ENCODE assay signal across 22 cellular contexts in the genomic region with DNA sequence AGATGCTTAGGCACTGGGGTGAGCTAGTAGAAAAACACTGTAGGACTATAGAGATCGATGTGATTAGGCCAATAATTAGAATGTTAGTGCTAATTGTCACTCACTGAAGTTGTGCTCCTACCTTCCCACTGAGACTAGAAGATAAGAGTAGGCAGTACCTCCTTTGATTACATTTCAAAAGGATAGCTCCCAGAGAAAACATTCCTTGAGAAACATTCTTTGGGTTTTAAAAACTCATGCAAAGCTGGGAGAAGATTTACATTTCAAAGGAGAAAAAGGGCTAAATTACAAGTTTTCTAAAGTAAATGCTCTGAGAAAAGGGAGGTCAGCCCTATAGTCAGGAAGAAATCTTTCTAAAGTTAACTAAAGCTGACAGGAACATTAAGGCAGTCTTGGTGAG.
"Had no signal": no experiment of that assay in that cellular context is flagged by ENCODE, and none has a peak within 500 bp of the region (broad histone marks: within the 10 kb centered on the region; RNA-seq: fewer than 3 reads in every experiment).

No MANE protein-coding gene starts in this region.

- H3K27me3 Mint-ChIP-seq: activated CD4-positive, alpha-beta T cell treated with anti-CD3 and anti-CD28 coated beads for 36 hours; activated naive CD8-positive, alpha-beta T cell treated with anti-CD3 and anti-CD28 coated beads for 36 hours; naive thymus-derived CD4-positive, alpha-beta T cell; type B pancreatic cell had no signal

- H3K4me3 Mint-ChIP-seq: activated CD4-positive, alpha-beta T cell treated with anti-CD3 and anti-CD28 coated beads for 36 hours; activated naive CD8-positive, alpha-beta T cell treated with anti-CD3 and anti-CD28 coated beads for 36 hours; naive thymus-derived CD4-positive, alpha-beta T cell; type B pancreatic cell had no signal

- H3K4me3 ChIP-seq: body of pancreas, dorsolateral prefrontal cortex, heart left ventricle, smooth muscle cell, stomach had no signal

- H3K27me3 ChIP-seq: body of pancreas, heart left ventricle, stomach had no signal

- H3K9me3 Mint-ChIP-seq: activated naive CD8-positive, alpha-beta T cell treated with anti-CD3 and anti-CD28 coated beads for 36 hours; naive thymus-derived CD4-positive, alpha-beta T cell; type B pancreatic cell had no signal

- H3K36me3 ChIP-seq: heart left ventricle, stomach had no signal

- H3K4me1 Mint-ChIP-seq: activated CD4-positive, alpha-beta T cell treated with anti-CD3 and anti-CD28 coated beads for 36 hours; activated naive CD8-positive, alpha-beta T cell treated with anti-CD3 and anti-CD28 coated beads for 36 hours; naive thymus-derived CD4-positive, alpha-beta T cell had no signal

- H3K36me3 Mint-ChIP-seq: activated naive CD8-positive, alpha-beta T cell treated with anti-CD3 and anti-CD28 coated beads for 36 hours; naive thymus-derived CD4-positive, alpha-beta T cell; type B pancreatic cell had no signal

- H3K9me3 ChIP-seq: body of pancreas, stomach had no signal

- H3K4me2 ChIP-seq: smooth muscle cell had no signal

- H3K27ac Mint-ChIP-seq: activated CD4-positive, alpha-beta T cell treated with anti-CD3 and anti-CD28 coated beads for 36 hours; activated naive CD8-positive, alpha-beta T cell treated with anti-CD3 and anti-CD28 coated beads for 36 hours; naive thymus-derived CD4-positive, alpha-beta T cell; type B pancreatic cell had no signal

- H3K27ac ChIP-seq: body of pancreas, dorsolateral prefrontal cortex, heart left ventricle, stomach had no signal

- FAIRE-seq: colon, TTC549 had no signal

- DNase-seq: activated CD4-positive, alpha-beta T cell treated with anti-CD3 and anti-CD28 coated beads for 36 hours; activated CD4-positive, alpha-beta T cell treated with anti-CD3 and anti-CD28 coated beads, Interleukin-2, amount 50 U/mL, for 48 hours; activated naive CD4-positive, alpha-beta T cell; activated naive CD8-positive, alpha-beta T cell treated with anti-CD3 and anti-CD28 coated beads for 36 hours; amniotic stem cell; body of pancreas; caudate nucleus; dorsolateral prefrontal cortex; erythroblast; foreskin melanocyte; heart left ventricle; left ventricle myocardium superior; mesenchymal stem cell; naive thymus-derived CD4-positive, alpha-beta T cell; nucleus accumbens; stimulated activated CD4-positive, alpha-beta T cell treated with anti-CD3 and anti-CD28 coated beads, Interleukin-4, amount 100 ng/mL, for 1 hour; stomach had no signal

- ATAC-seq: activated CD4-positive, alpha-beta T cell treated with anti-CD3 and anti-CD28 coated beads for 36 hours; body of pancreas; heart left ventricle; left ventricle myocardium superior; naive thymus-derived CD4-positive, alpha-beta T cell; sciatic nerve had no signal

- H3K4me1 ChIP-seq: body of pancreas, heart left ventricle, stomach had no signal
